In the genomic region with DNA sequence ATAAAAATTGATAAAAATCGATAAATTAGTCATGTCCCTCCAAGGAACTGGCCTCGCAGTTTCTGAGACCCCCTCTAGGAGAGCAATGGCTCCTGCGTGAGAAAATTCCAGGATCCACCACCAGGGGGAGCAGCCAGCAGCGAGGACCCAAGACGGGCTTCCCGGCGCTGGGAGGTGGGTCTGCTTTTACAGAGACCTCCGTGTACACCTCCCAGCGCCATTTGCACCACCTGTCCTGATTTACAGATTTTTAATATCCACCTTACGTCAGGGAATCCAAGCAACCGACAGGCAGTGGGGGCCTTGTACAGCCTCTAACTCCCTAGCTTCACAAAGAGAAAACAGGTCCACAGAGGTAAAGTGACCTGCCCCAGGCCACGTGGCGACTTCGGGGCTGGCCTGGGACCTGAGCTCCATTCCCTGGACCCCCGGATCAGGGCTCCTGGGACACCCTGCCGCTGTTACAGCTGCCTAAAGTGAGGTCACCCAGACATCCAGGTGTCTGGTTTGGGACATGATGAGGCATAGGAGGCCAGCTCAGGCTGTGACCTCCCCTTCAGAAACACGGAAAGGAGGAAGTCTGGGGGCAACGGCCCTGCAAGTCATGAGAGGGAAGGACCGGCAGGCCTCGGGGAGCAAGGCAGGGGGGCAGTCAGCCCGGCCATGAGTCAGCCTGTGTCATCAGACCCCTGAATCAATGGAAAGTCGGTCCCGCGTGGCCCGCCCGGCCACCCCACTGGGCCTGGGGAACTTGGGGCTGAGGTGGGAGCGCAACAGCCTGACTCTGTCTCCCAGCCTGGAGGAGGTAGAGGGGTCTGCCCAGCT, we compare ENCODE assay signal across 8 cellular contexts. TPM values are rescaled to one million over a fixed set of nuclear protein-coding genes. Genes with fewer than 3 reads are reported as not detected.
DNase-seq lines count a peak whose midpoint lies in the region; ATAC-seq and TF ChIP-seq lines count a peak whose summit lies in the region.

No MANE protein-coding gene starts in this region.

- no peaks in the 10 kb centered on the region for H3K27me3 ChIP-seq in CD8-positive, alpha-beta T cell (ENCODE audit: insufficient read depth, low read length)
- no peaks in the 10 kb centered on the region for H3K27me3 ChIP-seq in SK-N-SH (ENCODE audit: insufficient read depth)
- H3K27me3 ChIP-seq in cardiac muscle cell = no peaks in the 10 kb centered on the region
- no peaks in the 10 kb centered on the region for H3K27me3 ChIP-seq in psoas muscle (ENCODE audit: insufficient read depth in 3 of 3, low read length in 2 of 3)

- H2AFZ ChIP-seq in SK-N-SH (ENCODE audit: low read depth) = peak overlapping the region; percentile 89

- CTCF ChIA-PET in CD8-positive, alpha-beta T cell (lab: Charles Lee) = interaction anchor here (0.6 to 3.3 kb wide), 22 partner anchors 9 to 182 kb away, joined by 3 to 27 read pairs (median 4); a partner anchor contains a TSS
- CTCF ChIA-PET in SK-N-SH (lab: Yijun Ruan, JAX) = interaction anchor here (0.6 to 5.6 kb wide), 35 partner anchors 8 to 952 kb away, joined by 3 to 43 read pairs (median 4); a partner anchor contains a TSS

- no peak for ATAC-seq in CD8-positive, alpha-beta T cell
- peak; percentile 60 to 87 (median 70) for ATAC-seq in psoas muscle

- no peaks in the 10 kb centered on the region for H3F3A ChIP-seq in SK-N-SH (replicated peaks; ENCODE audit: insufficient read depth)

- no peaks in the 10 kb centered on the region for H3K9me2 ChIP-seq in SK-N-SH

- peaks cover 32% of the 10 kb centered on the region for H3K4me1 ChIP-seq in CD8-positive, alpha-beta T cell (ENCODE audit: insufficient read depth, low read length)
- H3K4me1 ChIP-seq in SK-N-SH (ENCODE audit: control insufficient read depth in 1 of 2, insufficient read depth in 2 of 2, low read depth in 1 of 2, low read length in 1 of 2) (peaks cover 3 to 5% of the 10 kb centered on the region in 2 experiments; a peak in 2 of 4 replicates), cardiac muscle cell (ENCODE audit: low read depth) (no peaks in the 10 kb centered on the region), psoas muscle (no peaks in the 10 kb centered on the region)

- DNase-seq in CD8-positive, alpha-beta T cell = peak; percentile 57 to 88 (median 75)
- DNase-seq in SK-N-SH (peak; percentile 92), cardiac muscle cell (ENCODE audit: low read depth in 1 of 2, low spot score in 1 of 2) (peak; percentile 76 to 87), psoas muscle (peak; percentile 73 to 85), OCI-M2 (lab: John Stamatoyannopoulos, UW; ENCODE audit: unreplicated experiment) (no peak), NCI-H2029 (lab: John Stamatoyannopoulos, UW) (no peak)
- DNase-seq in activated naive CD4-positive, alpha-beta T cell treated with anti-CD3 and anti-CD28 coated beads, Interleukin-2, amount 50 U/mL, for 16 hours = peak; percentile 81

- POLR2A ChIA-PET in CD8-positive, alpha-beta T cell (lab: Charles Lee) = interaction anchor here (1.0 kb wide), 1 partner anchor 124 kb away, joined by 3 read pairs; a partner anchor contains a TSS
- POLR2A ChIA-PET in SK-N-SH (lab: Yijun Ruan, JAX) = no interaction called here

- no peak overlapping the region for H3K27ac ChIP-seq in CD8-positive, alpha-beta T cell (ENCODE audit: low read depth, low read length)
- no peak overlapping the region for H3K27ac ChIP-seq in SK-N-SH (ENCODE audit: low read depth in 2 of 2, low read length in 1 of 2)
- no peak overlapping the region for H3K27ac ChIP-seq in cardiac muscle cell
- H3K27ac ChIP-seq in psoas muscle = no peak overlapping the region

- no peaks in the 10 kb centered on the region for H3K9me3 Mint-ChIP-seq in CD8-positive, alpha-beta T cell
- H3K9me3 Mint-ChIP-seq in IgD-negative memory B cell = no peaks in the 10 kb centered on the region

- H3K4me1 Mint-ChIP-seq in CD8-positive, alpha-beta T cell (ENCODE audit: low read depth) = peaks cover 37% of the 10 kb centered on the region
- peaks cover 7 to 19% (median 9%) of the 10 kb centered on the region in 3 donors for H3K4me1 Mint-ChIP-seq in IgD-negative memory B cell

- H3K27ac Mint-ChIP-seq in CD8-positive, alpha-beta T cell = no peak overlapping the region
- H3K27ac Mint-ChIP-seq in IgD-negative memory B cell = peak overlapping the region in 2 of 3 donors; percentile 92 to 95

- TF ChIP-seq EP300 in SK-N-SH (IDR thresholded peaks at IDR 0.05; ENCODE audit: borderline replicate concordance in 1 of 2, low read depth in 1 of 2, low read length in 1 of 2) = no peak

- H4K20me1 ChIP-seq in SK-N-SH (ENCODE audit: insufficient read depth) = no peaks in the 10 kb centered on the region

- peak overlapping the region; percentile 84 for H3K4me2 ChIP-seq in SK-N-SH

- H3K9ac ChIP-seq in SK-N-SH = no peak overlapping the region

- H3K36me3 Mint-ChIP-seq in CD8-positive, alpha-beta T cell = peaks cover 4% of the 10 kb centered on the region
- H3K36me3 Mint-ChIP-seq in IgD-negative memory B cell = no peaks in the 10 kb centered on the region

- peak; percentile 100 for TF ChIP-seq CTCF in CD8-positive, alpha-beta T cell (IDR thresholded peaks at IDR 0.05)
- TF ChIP-seq CTCF in SK-N-SH (IDR thresholded peaks at IDR 0.05) (peak; percentile 96), cardiac muscle cell (IDR thresholded peaks at IDR 0.05; ENCODE audit: low read depth, low read length) (peak; percentile 89), psoas muscle (IDR thresholded peaks at IDR 0.05) (peak; percentile 98)

- peak overlapping the region; percentile 43 for H3K4me3 Mint-ChIP-seq in CD8-positive, alpha-beta T cell
- H3K4me3 Mint-ChIP-seq in IgD-negative memory B cell = peak overlapping the region; percentile 41 to 80 (median 78)

- H3K79me2 ChIP-seq in SK-N-SH (ENCODE audit: insufficient read depth) = no peaks in the 10 kb centered on the region

- 22% methylated on average over 22 of the region's 27 CpGs for WGBS in SK-N-SH (ENCODE audit: low lambda C conversion rate)
- WGBS in psoas muscle, 3 donors = 27 to 32% (median 30%) methylated on average over 27 of the region's 27 CpGs

- no peaks in the 10 kb centered on the region for H3K27me3 Mint-ChIP-seq in CD8-positive, alpha-beta T cell (ENCODE audit: low read depth)
- H3K27me3 Mint-ChIP-seq in IgD-negative memory B cell = no peaks in the 10 kb centered on the region

- intact Hi-C loops in CD8-positive, alpha-beta T cell (cut with DNase I, micrococcal nuclease) = loop anchor here (1.0 to 10.0 kb wide), 6 partner anchors 24 to 332 kb away; a partner anchor contains a TSS
- intact Hi-C loops in psoas muscle (cut with DNase I) = loop anchor here in 1 of 2 donors (1.0 to 10.0 kb wide), 3 partner anchors 24 to 222 kb away; a partner anchor contains a TSS

- H3K9me3 ChIP-seq in CD8-positive, alpha-beta T cell (ENCODE audit: low read length) = no peaks in the 10 kb centered on the region
- H3K9me3 ChIP-seq in SK-N-SH (no peaks in the 10 kb centered on the region), cardiac muscle cell (ENCODE audit: low read depth) (no peaks in the 10 kb centered on the region), psoas muscle (no peaks in the 10 kb centered on the region)

- H3K36me3 ChIP-seq in CD8-positive, alpha-beta T cell (ENCODE audit: insufficient read depth, low read length) = no peaks in the 10 kb centered on the region
- no peaks in the 10 kb centered on the region for H3K36me3 ChIP-seq in SK-N-SH (replicated peaks in 1 of 2; ENCODE audit: control insufficient read depth in 1 of 2, insufficient read depth in 2 of 2, low read length in 1 of 2)
- no peaks in the 10 kb centered on the region for H3K36me3 ChIP-seq in cardiac muscle cell
- H3K36me3 ChIP-seq in psoas muscle (ENCODE audit: insufficient read depth in 1 of 2, low read depth in 1 of 2) = no peaks in the 10 kb centered on the region

- peak overlapping the region; percentile 13 for H3K4me3 ChIP-seq in CD8-positive, alpha-beta T cell (ENCODE audit: low read depth, low read length)
- H3K4me3 ChIP-seq in SK-N-SH (ENCODE audit: low read depth in 2 of 2, low read length in 1 of 2) = peak overlapping the region in 1 of 2 experiments; percentile 43; a peak in 1 of 4 replicates
- no peak overlapping the region for H3K4me3 ChIP-seq in cardiac muscle cell
- peak overlapping the region; percentile 37 for H3K4me3 ChIP-seq in psoas muscle

- peak; percentile 68 for TF ChIP-seq RAD21 in SK-N-SH (IDR thresholded peaks at IDR 0.05; ENCODE audit: low read length)

TF ChIP-seq in SK-N-SH, 30 proteins besides CTCF, POLR2A, EP300 and RAD21:
- TF ChIP-seq EZH2phosphoT487 (IDR thresholded peaks at IDR 0.05; ENCODE audit: borderline replicate concordance, low read depth) (no peak), SMC3 (IDR thresholded peaks at IDR 0.05; ENCODE audit: low read depth, low read length) (peak; percentile 88), RXRA (IDR thresholded peaks at IDR 0.05; ENCODE audit: borderline replicate concordance, low read depth) (no peak)

RNA-seq across cellular contexts. Expression of a gene that starts 3.5 kb away (rescaled TPM):
- 10 to 100 TPM; 26.1 to 26.5 TPM for total RNA-seq in CD8-positive, alpha-beta T cell
- polyA plus RNA-seq in IgD-negative memory B cell (0.79 TPM), SK-N-SH (2012; rRNA removed) (not detected in 2 replicates), cardiac muscle cell (not detected in 2 replicates), psoas muscle (under 1 TPM in 2 of 3 donors, not detected in 1; 0.08 TPM)
- not detected in 2 replicates for polyA plus RNA-seq in SK-N-SH (2012; cell fraction: cytosol; rRNA removed)
- 0.02 and 0.12 TPM in 2 replicates for polyA plus RNA-seq in SK-N-SH (2012; cell fraction: nucleus; rRNA removed)
- total RNA-seq in cardiac muscle cell (not detected in 2 replicates), psoas muscle (under 1 TPM in 2 of 4 donors, not detected in 2; 0.38 to 0.39 TPM)

RNA-seq across cellular contexts. Expression of a gene that starts 16.6 kb away (rescaled TPM):
- total RNA-seq in CD8-positive, alpha-beta T cell = under 1 TPM; 0.30 to 0.42 TPM
- not detected for polyA plus RNA-seq in IgD-negative memory B cell
- polyA plus RNA-seq in SK-N-SH (2012; rRNA removed) = 24.6 and 36.5 TPM in 2 replicates
- polyA plus RNA-seq in SK-N-SH (2012; cell fraction: cytosol; rRNA removed) = 3.6 and 4.4 TPM in 2 replicates
- 95.4 and 196 TPM in 2 replicates for polyA plus RNA-seq in SK-N-SH (2012; cell fraction: nucleus; rRNA removed)
- total RNA-seq in cardiac muscle cell = 0.39 and 1.0 TPM in 2 replicates
- 0.64 and 1.7 TPM in 2 replicates for polyA plus RNA-seq in cardiac muscle cell
- under 1 TPM in 3 of 4 donors, not detected in 1; 0.27 to 0.54 (median 0.38) TPM for total RNA-seq in psoas muscle
- polyA plus RNA-seq in psoas muscle = 10 to 100 TPM in 1 of 3 donors, under 1 TPM in 2; 0.10 to 21.4 (median 0.14) TPM

RNA-seq across cellular contexts. Expression of a gene that starts 26.2 kb away (rescaled TPM):
- total RNA-seq in CD8-positive, alpha-beta T cell = 10 to 100 TPM; 17.2 to 21.9 TPM
- polyA plus RNA-seq in IgD-negative memory B cell (15.7 TPM), SK-N-SH (2012; rRNA removed) (14.4 and 17.4 TPM in 2 replicates), cardiac muscle cell (22.2 and 29.0 TPM in 2 replicates), psoas muscle (1 to 10 TPM; 1.9 to 5.1 (median 2.9) TPM)
- 4.5 and 8.5 TPM in 2 replicates for polyA plus RNA-seq in SK-N-SH (2012; cell fraction: cytosol; rRNA removed)
- 29.2 and 38.1 TPM in 2 replicates for polyA plus RNA-seq in SK-N-SH (2012; cell fraction: nucleus; rRNA removed)
- total RNA-seq in cardiac muscle cell (19.0 and 19.6 TPM in 2 replicates), psoas muscle (1 to 10 TPM in 3 of 4 donors, under 1 TPM in 1; 0.44 to 4.8 (median 2.2) TPM)

Comparison
In these comparisons a context has a peak if more than half of its experiments do, and no peak if none do; other contexts are left out.
1. DNase-seq: peak in CD8-positive, alpha-beta T cell (7 of 7), SK-N-SH (single experiment), activated naive CD4-positive, alpha-beta T cell treated with anti-CD3 and anti-CD28 coated beads, Interleukin-2, amount 50 U/mL, for 16 hours (single experiment), cardiac muscle cell (2 of 2) and psoas muscle (2 of 2); none in OCI-M2 (single experiment) and NCI-H2029 (single experiment).
2. Peak in every context shown above with its lines, with median percentiles within 50 percentile points of each other: CTCF ChIP-seq.